8 cellular contexts compared by ENCODE assay signal in genomic region chr6:161373905-161374451, GRCh38.
A peak's percentile ranks its signal among the peaks of the same experiment; 100 is the strongest.
DNase-seq lines count a peak whose midpoint lies in the region; ATAC-seq and TF ChIP-seq lines count a peak whose summit lies in the region.

No MANE protein-coding gene starts in this region.

- H3K4me3 ChIP-seq in stomach = no peak overlapping the region

- no peak overlapping the region for H3K27ac ChIP-seq in stomach

- H3K27ac Mint-ChIP-seq in nephron progenitor cell = no peak overlapping the region

- DNase-seq in NCI-H2196 (lab: John Stamatoyannopoulos, UW; ENCODE audit: unreplicated experiment) (peak; percentile 35), NCI-H2196 treated with DMSO at 0.1 percent for 48 hours (lab: John Stamatoyannopoulos, UW; ENCODE audit: unreplicated experiment) (no peak), NOMO-1 treated with dmso at 0.1 percent for 144 hours (lab: John Stamatoyannopoulos, UW; ENCODE audit: unreplicated experiment) (peak; percentile 54), activated T-cell treated with anti-CD3 and anti-CD28 coated beads for 4 hours (peak; percentile 51), fibroblast of gingiva (ENCODE audit: low read depth) (peak; percentile 37), nephron progenitor cell (peak; percentile 86), stomach (peak; percentile 78)

- TF ChIP-seq CTCF in nephron progenitor cell (IDR thresholded peaks at IDR 0.05) (peak; percentile 98), stomach (IDR thresholded peaks at IDR 0.05) (peak in 6 of 7 experiments; percentile 77 to 99 (median 94))

- no peaks in the 10 kb centered on the region for H3K9me3 Mint-ChIP-seq in nephron progenitor cell

- no peaks in the 10 kb centered on the region for H3K36me3 ChIP-seq in stomach

- H3K4me1 Mint-ChIP-seq in nephron progenitor cell = peaks cover 5% of the 10 kb centered on the region

- WGBS in stomach, 5 donors = 28 to 37% (median 35%) methylated on average over 15 of the region's 15 CpGs

- no peak for TF ChIP-seq POLR2A in stomach (IDR thresholded peaks at IDR 0.05)

- H3K9me3 ChIP-seq in stomach = no peaks in the 10 kb centered on the region

- TF ChIP-seq EP300 in stomach (IDR thresholded peaks at IDR 0.05) = no peak

- ATAC-seq in HG03103 (IDR thresholded peaks at IDR 0.05; ENCODE audit: low read depth, unreplicated experiment) = peak; percentile 42

- no peaks in the 10 kb centered on the region for H3K27me3 ChIP-seq in stomach

- intact Hi-C loops in stomach (cut with DNase I; ENCODE audit: low total_unique reads) = loop anchor here (5.0 to 10.0 kb wide), 3 partner anchors 222 to 639 kb away; no protein-coding TSS in a partner anchor

- peaks cover 3% of the 10 kb centered on the region for H3K27me3 Mint-ChIP-seq in nephron progenitor cell (ENCODE audit: low read depth, poor library complexity)

- H3K4me1 ChIP-seq in stomach = peaks cover 4 to 23% (median 21%) of the 10 kb centered on the region in 4 donors

- H3K4me3 Mint-ChIP-seq in nephron progenitor cell = no peak overlapping the region

- no peaks in the 10 kb centered on the region for H3K36me3 Mint-ChIP-seq in nephron progenitor cell (ENCODE audit: low read depth)
